In genomic region chr4:112245383-112245782, GRCh38 we compare ENCODE assay signal across 1 cellular context.
TF ChIP-seq lines count a peak whose summit lies in the region.

No MANE protein-coding gene starts in this region.

TF ChIP-seq in SK-N-SH treated with all-trans-retinoic acid at 6 μM for 48 hours, 23 proteins besides CTCF, POLR2A, EP300 and RAD21:
- TF ChIP-seq, protein P1, sequence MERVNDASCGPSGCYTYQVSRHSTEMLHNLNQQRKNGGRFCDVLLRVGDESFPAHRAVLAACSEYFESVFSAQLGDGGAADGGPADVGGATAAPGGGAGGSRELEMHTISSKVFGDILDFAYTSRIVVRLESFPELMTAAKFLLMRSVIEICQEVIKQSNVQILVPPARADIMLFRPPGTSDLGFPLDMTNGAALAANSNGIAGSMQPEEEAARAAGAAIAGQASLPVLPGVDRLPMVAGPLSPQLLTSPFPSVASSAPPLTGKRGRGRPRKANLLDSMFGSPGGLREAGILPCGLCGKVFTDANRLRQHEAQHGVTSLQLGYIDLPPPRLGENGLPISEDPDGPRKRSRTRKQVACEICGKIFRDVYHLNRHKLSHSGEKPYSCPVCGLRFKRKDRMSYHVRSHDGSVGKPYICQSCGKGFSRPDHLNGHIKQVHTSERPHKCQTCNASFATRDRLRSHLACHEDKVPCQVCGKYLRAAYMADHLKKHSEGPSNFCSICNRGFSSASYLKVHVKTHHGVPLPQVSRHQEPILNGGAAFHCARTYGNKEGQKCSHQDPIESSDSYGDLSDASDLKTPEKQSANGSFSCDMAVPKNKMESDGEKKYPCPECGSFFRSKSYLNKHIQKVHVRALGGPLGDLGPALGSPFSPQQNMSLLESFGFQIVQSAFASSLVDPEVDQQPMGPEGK (CRISPR knock-in tag; IDR thresholded peaks at IDR 0.05; ENCODE audit: borderline replicate concordance): no peak
- TF ChIP-seq BACH2 (CRISPR knock-in tag; IDR thresholded peaks at IDR 0.05; ENCODE audit: borderline replicate concordance) (no peak), CSDC2 (CRISPR knock-in tag; IDR thresholded peaks at IDR 0.05) (no peak), TOX (CRISPR knock-in tag; IDR thresholded peaks at IDR 0.05; ENCODE audit: borderline replicate concordance) (no peak), ISL1 (CRISPR knock-in tag; IDR thresholded peaks at IDR 0.05) (no peak), CREB5 (CRISPR knock-in tag; IDR thresholded peaks at IDR 0.05; ENCODE audit: low read depth) (no peak), SNAI2 (CRISPR knock-in tag; IDR thresholded peaks at IDR 0.05) (no peak), OSR1 (CRISPR knock-in tag; IDR thresholded peaks at IDR 0.05) (no peak), PPARA (CRISPR knock-in tag; IDR thresholded peaks at IDR 0.05; ENCODE audit: borderline replicate concordance) (no peak), ZFP3 (CRISPR knock-in tag; IDR thresholded peaks at IDR 0.05) (no peak), RARB (CRISPR knock-in tag; IDR thresholded peaks at IDR 0.05) (no peak), ESRRG (CRISPR knock-in tag; IDR thresholded peaks at IDR 0.05) (no peak), ZC3H10 (CRISPR knock-in tag; IDR thresholded peaks at IDR 0.05) (no peak), ZNF8 (CRISPR knock-in tag; IDR thresholded peaks at IDR 0.05) (no peak)
- TF ChIP-seq, protein P2, sequence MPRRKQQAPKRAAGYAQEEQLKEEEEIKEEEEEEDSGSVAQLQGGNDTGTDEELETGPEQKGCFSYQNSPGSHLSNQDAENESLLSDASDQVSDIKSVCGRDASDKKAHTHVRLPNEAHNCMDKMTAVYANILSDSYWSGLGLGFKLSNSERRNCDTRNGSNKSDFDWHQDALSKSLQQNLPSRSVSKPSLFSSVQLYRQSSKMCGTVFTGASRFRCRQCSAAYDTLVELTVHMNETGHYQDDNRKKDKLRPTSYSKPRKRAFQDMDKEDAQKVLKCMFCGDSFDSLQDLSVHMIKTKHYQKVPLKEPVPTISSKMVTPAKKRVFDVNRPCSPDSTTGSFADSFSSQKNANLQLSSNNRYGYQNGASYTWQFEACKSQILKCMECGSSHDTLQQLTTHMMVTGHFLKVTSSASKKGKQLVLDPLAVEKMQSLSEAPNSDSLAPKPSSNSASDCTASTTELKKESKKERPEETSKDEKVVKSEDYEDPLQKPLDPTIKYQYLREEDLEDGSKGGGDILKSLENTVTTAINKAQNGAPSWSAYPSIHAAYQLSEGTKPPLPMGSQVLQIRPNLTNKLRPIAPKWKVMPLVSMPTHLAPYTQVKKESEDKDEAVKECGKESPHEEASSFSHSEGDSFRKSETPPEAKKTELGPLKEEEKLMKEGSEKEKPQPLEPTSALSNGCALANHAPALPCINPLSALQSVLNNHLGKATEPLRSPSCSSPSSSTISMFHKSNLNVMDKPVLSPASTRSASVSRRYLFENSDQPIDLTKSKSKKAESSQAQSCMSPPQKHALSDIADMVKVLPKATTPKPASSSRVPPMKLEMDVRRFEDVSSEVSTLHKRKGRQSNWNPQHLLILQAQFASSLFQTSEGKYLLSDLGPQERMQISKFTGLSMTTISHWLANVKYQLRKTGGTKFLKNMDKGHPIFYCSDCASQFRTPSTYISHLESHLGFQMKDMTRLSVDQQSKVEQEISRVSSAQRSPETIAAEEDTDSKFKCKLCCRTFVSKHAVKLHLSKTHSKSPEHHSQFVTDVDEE (CRISPR knock-in tag; IDR thresholded peaks at IDR 0.05): no peak
